In the genomic region with DNA sequence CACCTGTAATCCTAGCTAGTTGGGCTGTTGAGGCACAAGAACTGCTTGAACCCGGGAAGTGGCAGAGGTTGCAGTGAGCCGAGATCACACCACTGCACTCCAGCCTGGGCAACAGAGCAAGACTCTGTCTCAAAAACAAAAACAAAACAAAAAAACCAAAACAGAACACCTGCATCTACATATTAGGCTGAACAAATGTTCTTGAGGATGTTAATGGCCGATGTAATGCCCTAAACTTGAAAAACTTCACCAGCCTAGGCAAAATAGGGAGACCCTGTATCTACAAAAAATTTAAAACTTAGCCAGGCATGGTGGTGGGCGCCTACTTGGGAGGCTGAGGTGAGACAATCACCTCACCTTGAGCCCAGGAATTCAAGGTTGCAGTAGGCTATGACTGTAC, we compare ENCODE assay signal across 28 cellular contexts.
"Had no signal": no experiment of that assay in that cellular context is flagged by ENCODE, and none has a peak within 500 bp of the region (broad histone marks: within the 10 kb centered on the region; RNA-seq: fewer than 3 reads in every experiment).

No MANE protein-coding gene starts in this region.

- H3K36me3 ChIP-seq: neutrophil, right atrium auricular region, sigmoid colon, stomach, thyroid gland had no signal

- H3K27ac ChIP-seq: parathyroid adenoma, right atrium auricular region, sigmoid colon, thyroid gland had no signal

- H3K36me3 Mint-ChIP-seq: immature natural killer cell; natural killer cell treated with Interleukin-12 subunit alpha and Interleukin-12 subunit beta and Interleukin-15 and Interleukin-18, amount 100 ng/mL, for 72 hours had no signal

- H3K27me3 Mint-ChIP-seq: memory B cell; naive B cell; natural killer cell treated with Interleukin-12 subunit alpha and Interleukin-12 subunit beta and Interleukin-15 and Interleukin-18, amount 100 ng/mL, for 72 hours; progenitor cell of endocrine pancreas; type B pancreatic cell had no signal

- ATAC-seq: mucosa of descending colon; natural killer cell treated with Interleukin-12 subunit alpha and Interleukin-12 subunit beta and Interleukin-15 and Interleukin-18, amount 100 ng/mL, for 72 hours; stimulated activated effector memory CD8-positive, alpha-beta T cell treated with anti-CD3 and anti-CD28 coated beads, Interleukin-12 subunit alpha, Interleukin-12 subunit beta, amount 100 ng/mL, for 72 hours had no signal

- H2AFZ ChIP-seq: parathyroid adenoma had no signal

- H3K4me3 Mint-ChIP-seq: immature natural killer cell; memory B cell; naive B cell; natural killer cell treated with Interleukin-12 subunit alpha and Interleukin-12 subunit beta and Interleukin-15 and Interleukin-18, amount 100 ng/mL, for 72 hours; neural crest cell; stimulated activated effector memory CD8-positive, alpha-beta T cell treated with anti-CD3 and anti-CD28 coated beads, Interleukin-12 subunit alpha, Interleukin-12 subunit beta, amount 100 ng/mL, for 72 hours; type B pancreatic cell had no signal

- DNase-seq: dermis blood vessel endothelial cell; effector memory CD4-positive, alpha-beta T cell; erythroblast; esophagus squamous epithelium; foreskin melanocyte; hypothalamus; immature natural killer cell; islet precursor cell; kidney glomerular epithelial cell; left ventricle myocardium superior; mucosa of descending colon; naive B cell; sigmoid colon; stimulated activated CD4-positive, alpha-beta T cell treated with anti-CD3 and anti-CD28 coated beads, Interleukin-2, amount 100 ng/mL, for 24 hours; stimulated activated CD4-positive, alpha-beta T cell treated with anti-CD3 and anti-CD28 coated beads, Interleukin-4, amount 100 ng/mL, for 24 hours; stimulated activated naive CD4-positive, alpha-beta T cell treated with Interleukin-2 at 50 U/mL for 16 hours; stomach; thyroid gland had no signal

- H3K27ac Mint-ChIP-seq: natural killer cell treated with Interleukin-12 subunit alpha and Interleukin-12 subunit beta and Interleukin-15 and Interleukin-18, amount 100 ng/mL, for 72 hours; progenitor cell of endocrine pancreas; type B pancreatic cell had no signal

- H3K4me3 ChIP-seq: esophagus squamous epithelium, lung, mucosa of descending colon, right atrium auricular region, sigmoid colon, stomach, thyroid gland had no signal

- H3K9me3 ChIP-seq: esophagus squamous epithelium, mucosa of descending colon, neutrophil, right atrium auricular region, sigmoid colon, stomach, thyroid gland had no signal

- H3K9ac ChIP-seq: parathyroid adenoma had no signal

- H3K9me3 Mint-ChIP-seq: immature natural killer cell; memory B cell; naive B cell; natural killer cell treated with Interleukin-12 subunit alpha and Interleukin-12 subunit beta and Interleukin-15 and Interleukin-18, amount 100 ng/mL, for 72 hours; neural crest cell; stimulated activated effector memory CD8-positive, alpha-beta T cell treated with anti-CD3 and anti-CD28 coated beads, Interleukin-12 subunit alpha, Interleukin-12 subunit beta, amount 100 ng/mL, for 72 hours; type B pancreatic cell had no signal

- H3K27me3 ChIP-seq: esophagus squamous epithelium, neutrophil, right atrium auricular region, sigmoid colon, stomach, thyroid gland had no signal
